Comparison of ENCODE assay signal across 28 cellular contexts in genomic region chrX:119376312-119376711, GRCh38.
"Had no signal": no experiment of that assay in that cellular context is flagged by ENCODE, and none has a peak within 500 bp of the region (broad histone marks: within the 10 kb centered on the region; RNA-seq: fewer than 3 reads in every experiment).

No MANE protein-coding gene starts in this region.

- H3K27ac ChIP-seq: colonic mucosa, epithelial cell of prostate, esophagus muscularis mucosa, foreskin keratinocyte, gastroesophageal sphincter, heart left ventricle, hepatocyte, lower lobe of right lung had no signal

- H3K4me1 Mint-ChIP-seq: immature natural killer cell; mesothelial cell of epicardium; naive B cell; naive thymus-derived CD8-positive, alpha-beta T cell had no signal

- H3K27ac Mint-ChIP-seq: dendritic cell treated with granulocyte-macrophage colony-stimulating factor and Interleukin-4, amounts not matched to agents 40 ng/mL and 50 ng/mL, for 4 days; effector memory CD8-positive, alpha-beta T cell; endodermal cell; immature natural killer cell; mesothelial cell of epicardium; naive B cell; naive thymus-derived CD8-positive, alpha-beta T cell had no signal

- H2AFZ ChIP-seq: hepatocyte had no signal

- H3K27me3 ChIP-seq: colonic mucosa, esophagus muscularis mucosa, foreskin keratinocyte, gastroesophageal sphincter, hepatocyte had no signal

- H3K79me2 ChIP-seq: hepatocyte had no signal

- H3K36me3 Mint-ChIP-seq: immature natural killer cell; mesothelial cell of epicardium; naive B cell; naive thymus-derived CD8-positive, alpha-beta T cell had no signal

- H3K36me3 ChIP-seq: colonic mucosa, esophagus muscularis mucosa, gastroesophageal sphincter, heart left ventricle, lower lobe of right lung had no signal

- ATAC-seq: effector memory CD8-positive, alpha-beta T cell; foreskin keratinocyte; gastroesophageal sphincter; heart left ventricle; left colon; left lobe of liver; left ventricle myocardium superior; lower lobe of right lung; mucosa of descending colon; naive thymus-derived CD8-positive, alpha-beta T cell had no signal

- H3K27me3 Mint-ChIP-seq: dendritic cell treated with granulocyte-macrophage colony-stimulating factor and Interleukin-4, amounts not matched to agents 40 ng/mL and 50 ng/mL, for 4 days had no signal

- H3K4me3 ChIP-seq: colonic mucosa, esophagus muscularis mucosa, gastroesophageal sphincter, heart left ventricle, hepatocyte, lower lobe of right lung, mucosa of descending colon had no signal

- H3K4me3 Mint-ChIP-seq: dendritic cell treated with granulocyte-macrophage colony-stimulating factor and Interleukin-4, amounts not matched to agents 40 ng/mL and 50 ng/mL, for 4 days; effector memory CD8-positive, alpha-beta T cell; endodermal cell; immature natural killer cell; mesothelial cell of epicardium; naive B cell; naive thymus-derived CD8-positive, alpha-beta T cell had no signal

- H3K4me1 ChIP-seq: colonic mucosa, esophagus muscularis mucosa, gastroesophageal sphincter, heart left ventricle, lower lobe of right lung had no signal

- FAIRE-seq: endometrium, frontal cortex, kidney had no signal

- H3K4me2 ChIP-seq: hepatocyte had no signal

- DNase-seq: colonic mucosa; cortex of kidney; effector CD8-positive, alpha-beta T cell; effector memory CD8-positive, alpha-beta T cell; endodermal cell; foreskin keratinocyte; heart left ventricle; hypothalamus; immature natural killer cell; islet precursor cell; kidney; kidney glomerular epithelial cell; left colon; left ventricle myocardium superior; lower lobe of right lung; mesenchymal stem cell; mucosa of descending colon; naive B cell; naive thymus-derived CD8-positive, alpha-beta T cell had no signal

- H3K9me3 Mint-ChIP-seq: dendritic cell treated with granulocyte-macrophage colony-stimulating factor and Interleukin-4, amounts not matched to agents 40 ng/mL and 50 ng/mL, for 4 days; effector memory CD8-positive, alpha-beta T cell; immature natural killer cell; naive thymus-derived CD8-positive, alpha-beta T cell had no signal

- H3K9me3 ChIP-seq: colonic mucosa, esophagus muscularis mucosa, gastroesophageal sphincter, heart left ventricle, lower lobe of right lung, mucosa of descending colon had no signal
